ENCODE assay signal across 21 cellular contexts in genomic region chr17:77748436-77748835, GRCh38.
"Had no signal": no experiment of that assay in that cellular context is flagged by ENCODE, and none has a peak within 500 bp of the region (broad histone marks: within the 10 kb centered on the region; RNA-seq: fewer than 3 reads in every experiment).

No MANE protein-coding gene starts in this region.

- H3K4me1 ChIP-seq: colonic mucosa, foreskin keratinocyte, parathyroid adenoma, psoas muscle, right lobe of liver, stomach, thyroid gland, vagina had no signal

- H3K27ac ChIP-seq: colonic mucosa, foreskin keratinocyte, parathyroid adenoma, psoas muscle, right lobe of liver, stomach, thyroid gland, vagina had no signal

- DNase-seq: colonic mucosa; dermis blood vessel endothelial cell; erythroblast; foreskin keratinocyte; hippocampal formation; kidney glomerular epithelial cell; mammary epithelial cell; mucosa of descending colon; psoas muscle; retina; stimulated activated CD4-positive, alpha-beta T cell treated with anti-CD3 and anti-CD28 coated beads, Interleukin-2, amount 100 ng/mL, for 24 hours; stimulated activated CD4-positive, alpha-beta T cell treated with anti-CD3 and anti-CD28 coated beads, Interleukin-4, amount 100 ng/mL, for 4 hours; stimulated activated naive CD4-positive, alpha-beta T cell; stomach; substantia nigra; thyroid gland had no signal

- H3K9me3 ChIP-seq: colonic mucosa, psoas muscle, right lobe of liver, thyroid gland, vagina had no signal

- H3K4me3 ChIP-seq: colonic mucosa, mucosa of descending colon, psoas muscle, right lobe of liver, stomach, thyroid gland, vagina had no signal

- H3K27me3 ChIP-seq: colonic mucosa, foreskin keratinocyte, right lobe of liver, stomach, thyroid gland, vagina had no signal

- ATAC-seq: foreskin keratinocyte; left lobe of liver; mucosa of descending colon; naive thymus-derived CD8-positive, alpha-beta T cell; psoas muscle; right lobe of liver had no signal

- H3K36me3 ChIP-seq: colonic mucosa, right lobe of liver, stomach, thyroid gland, vagina had no signal

- H3K9ac ChIP-seq: parathyroid adenoma had no signal

- H2AFZ ChIP-seq: parathyroid adenoma had no signal
